In the genomic region with DNA sequence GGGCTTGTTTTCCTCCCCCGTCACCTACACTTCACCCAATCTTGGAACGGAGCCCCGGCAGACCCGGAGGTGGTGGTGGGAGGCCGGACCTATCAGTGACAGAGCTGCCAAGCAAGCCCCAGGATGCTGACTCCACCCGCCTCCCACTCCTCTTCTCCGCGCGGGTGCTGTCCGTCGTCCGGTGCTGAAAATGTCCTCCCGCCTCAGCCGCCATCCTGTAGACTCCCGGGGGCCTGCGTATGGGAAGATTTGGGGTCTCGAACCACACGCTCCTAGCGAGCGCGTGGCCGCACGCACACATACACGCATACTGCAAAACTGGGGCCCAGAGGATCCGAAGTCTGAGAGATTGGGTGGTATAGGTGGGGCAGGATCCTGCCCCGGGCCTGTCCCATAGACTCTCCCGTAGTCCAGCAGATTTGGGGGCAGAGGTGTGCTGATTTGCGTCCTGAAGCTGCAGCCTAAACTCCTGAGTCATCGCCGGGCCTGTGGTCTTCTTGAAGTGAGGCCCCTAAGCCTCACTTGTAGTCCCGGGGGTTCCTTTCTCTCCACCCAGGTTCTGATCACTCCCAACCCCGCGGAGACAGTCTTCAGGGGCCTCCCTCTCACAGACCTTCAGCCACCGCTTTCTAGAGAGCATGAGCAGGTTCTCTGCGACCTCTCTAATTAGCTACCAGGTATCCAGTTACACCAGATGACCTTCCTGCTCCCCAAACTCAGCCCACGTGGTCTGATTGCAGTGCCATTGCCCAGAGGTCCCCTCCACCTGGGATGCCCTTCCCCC, we compare ENCODE assay signal across 1 cellular context.
TF ChIP-seq lines count a peak whose summit lies in the region.

No MANE protein-coding gene starts in this region.

TF ChIP-seq in WTC11, 78 proteins besides CTCF, POLR2A, EP300 and RAD21 (continued from another document):
- TF ChIP-seq GRHL2 (CRISPR knock-in tag; IDR thresholded peaks at IDR 0.05; ENCODE audit: insufficient replicate concordance, severe bottlenecking) (no peak), MXD4 (CRISPR knock-in tag; IDR thresholded peaks at IDR 0.05; ENCODE audit: borderline replicate concordance) (no peak), ETV6 (CRISPR knock-in tag; IDR thresholded peaks at IDR 0.05) (peak; percentile 78), ZNF138 (CRISPR knock-in tag; conservative IDR thresholded peaks at IDR 0.05) (no peak)
- TF ChIP-seq, protein P1, sequence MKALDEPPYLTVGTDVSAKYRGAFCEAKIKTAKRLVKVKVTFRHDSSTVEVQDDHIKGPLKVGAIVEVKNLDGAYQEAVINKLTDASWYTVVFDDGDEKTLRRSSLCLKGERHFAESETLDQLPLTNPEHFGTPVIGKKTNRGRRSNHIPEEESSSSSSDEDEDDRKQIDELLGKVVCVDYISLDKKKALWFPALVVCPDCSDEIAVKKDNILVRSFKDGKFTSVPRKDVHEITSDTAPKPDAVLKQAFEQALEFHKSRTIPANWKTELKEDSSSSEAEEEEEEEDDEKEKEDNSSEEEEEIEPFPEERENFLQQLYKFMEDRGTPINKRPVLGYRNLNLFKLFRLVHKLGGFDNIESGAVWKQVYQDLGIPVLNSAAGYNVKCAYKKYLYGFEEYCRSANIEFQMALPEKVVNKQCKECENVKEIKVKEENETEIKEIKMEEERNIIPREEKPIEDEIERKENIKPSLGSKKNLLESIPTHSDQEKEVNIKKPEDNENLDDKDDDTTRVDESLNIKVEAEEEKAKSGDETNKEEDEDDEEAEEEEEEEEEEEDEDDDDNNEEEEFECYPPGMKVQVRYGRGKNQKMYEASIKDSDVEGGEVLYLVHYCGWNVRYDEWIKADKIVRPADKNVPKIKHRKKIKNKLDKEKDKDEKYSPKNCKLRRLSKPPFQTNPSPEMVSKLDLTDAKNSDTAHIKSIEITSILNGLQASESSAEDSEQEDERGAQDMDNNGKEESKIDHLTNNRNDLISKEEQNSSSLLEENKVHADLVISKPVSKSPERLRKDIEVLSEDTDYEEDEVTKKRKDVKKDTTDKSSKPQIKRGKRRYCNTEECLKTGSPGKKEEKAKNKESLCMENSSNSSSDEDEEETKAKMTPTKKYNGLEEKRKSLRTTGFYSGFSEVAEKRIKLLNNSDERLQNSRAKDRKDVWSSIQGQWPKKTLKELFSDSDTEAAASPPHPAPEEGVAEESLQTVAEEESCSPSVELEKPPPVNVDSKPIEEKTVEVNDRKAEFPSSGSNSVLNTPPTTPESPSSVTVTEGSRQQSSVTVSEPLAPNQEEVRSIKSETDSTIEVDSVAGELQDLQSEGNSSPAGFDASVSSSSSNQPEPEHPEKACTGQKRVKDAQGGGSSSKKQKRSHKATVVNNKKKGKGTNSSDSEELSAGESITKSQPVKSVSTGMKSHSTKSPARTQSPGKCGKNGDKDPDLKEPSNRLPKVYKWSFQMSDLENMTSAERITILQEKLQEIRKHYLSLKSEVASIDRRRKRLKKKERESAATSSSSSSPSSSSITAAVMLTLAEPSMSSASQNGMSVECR (CRISPR knock-in tag; IDR thresholded peaks at IDR 0.05; ENCODE audit: borderline replicate concordance) = peak; percentile 58; the same call in 1 of the 2 replicates
- TF ChIP-seq, protein P2, sequence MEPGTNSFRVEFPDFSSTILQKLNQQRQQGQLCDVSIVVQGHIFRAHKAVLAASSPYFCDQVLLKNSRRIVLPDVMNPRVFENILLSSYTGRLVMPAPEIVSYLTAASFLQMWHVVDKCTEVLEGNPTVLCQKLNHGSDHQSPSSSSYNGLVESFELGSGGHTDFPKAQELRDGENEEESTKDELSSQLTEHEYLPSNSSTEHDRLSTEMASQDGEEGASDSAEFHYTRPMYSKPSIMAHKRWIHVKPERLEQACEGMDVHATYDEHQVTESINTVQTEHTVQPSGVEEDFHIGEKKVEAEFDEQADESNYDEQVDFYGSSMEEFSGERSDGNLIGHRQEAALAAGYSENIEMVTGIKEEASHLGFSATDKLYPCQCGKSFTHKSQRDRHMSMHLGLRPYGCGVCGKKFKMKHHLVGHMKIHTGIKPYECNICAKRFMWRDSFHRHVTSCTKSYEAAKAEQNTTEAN (CRISPR knock-in tag; IDR thresholded peaks at IDR 0.05) = peak; percentile 79; the same call in 1 of the 2 replicates
- TF ChIP-seq, protein P3, sequence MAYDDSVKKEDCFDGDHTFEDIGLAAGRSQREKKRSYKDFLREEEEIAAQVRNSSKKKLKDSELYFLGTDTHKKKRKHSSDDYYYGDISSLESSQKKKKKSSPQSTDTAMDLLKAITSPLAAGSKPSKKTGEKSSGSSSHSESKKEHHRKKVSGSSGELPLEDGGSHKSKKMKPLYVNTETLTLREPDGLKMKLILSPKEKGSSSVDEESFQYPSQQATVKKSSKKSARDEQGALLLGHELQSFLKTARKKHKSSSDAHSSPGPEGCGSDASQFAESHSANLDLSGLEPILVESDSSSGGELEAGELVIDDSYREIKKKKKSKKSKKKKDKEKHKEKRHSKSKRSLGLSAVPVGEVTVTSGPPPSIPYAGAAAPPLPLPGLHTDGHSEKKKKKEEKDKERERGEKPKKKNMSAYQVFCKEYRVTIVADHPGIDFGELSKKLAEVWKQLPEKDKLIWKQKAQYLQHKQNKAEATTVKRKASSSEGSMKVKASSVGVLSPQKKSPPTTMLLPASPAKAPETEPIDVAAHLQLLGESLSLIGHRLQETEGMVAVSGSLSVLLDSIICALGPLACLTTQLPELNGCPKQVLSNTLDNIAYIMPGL (CRISPR knock-in tag; IDR thresholded peaks at IDR 0.05) = 0 out of 2 replicates have a peak, but pooled peaks have one; percentile 20
- TF ChIP-seq, protein P4, sequence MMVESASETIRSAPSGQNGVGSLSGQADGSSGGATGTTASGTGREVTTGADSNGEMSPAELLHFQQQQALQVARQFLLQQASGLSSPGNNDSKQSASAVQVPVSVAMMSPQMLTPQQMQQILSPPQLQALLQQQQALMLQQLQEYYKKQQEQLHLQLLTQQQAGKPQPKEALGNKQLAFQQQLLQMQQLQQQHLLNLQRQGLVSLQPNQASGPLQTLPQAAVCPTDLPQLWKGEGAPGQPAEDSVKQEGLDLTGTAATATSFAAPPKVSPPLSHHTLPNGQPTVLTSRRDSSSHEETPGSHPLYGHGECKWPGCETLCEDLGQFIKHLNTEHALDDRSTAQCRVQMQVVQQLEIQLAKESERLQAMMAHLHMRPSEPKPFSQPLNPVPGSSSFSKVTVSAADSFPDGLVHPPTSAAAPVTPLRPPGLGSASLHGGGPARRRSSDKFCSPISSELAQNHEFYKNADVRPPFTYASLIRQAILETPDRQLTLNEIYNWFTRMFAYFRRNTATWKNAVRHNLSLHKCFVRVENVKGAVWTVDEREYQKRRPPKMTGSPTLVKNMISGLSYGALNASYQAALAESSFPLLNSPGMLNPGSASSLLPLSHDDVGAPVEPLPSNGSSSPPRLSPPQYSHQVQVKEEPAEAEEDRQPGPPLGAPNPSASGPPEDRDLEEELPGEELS (CRISPR knock-in tag; IDR thresholded peaks at IDR 0.05) = peak; percentile 83
